30 cellular contexts compared by ENCODE assay signal in genomic region chr2:15731889-15732271, GRCh38.
DNase-seq lines count a peak whose midpoint lies in the region; ATAC-seq, FAIRE-seq and TF ChIP-seq lines count a peak whose summit lies in the region.
"Had no signal": no experiment of that assay in that cellular context is flagged by ENCODE, and none has a peak within 500 bp of the region (broad histone marks: within the 10 kb centered on the region; RNA-seq: fewer than 3 reads in every experiment).

No MANE protein-coding gene starts in this region.

- H3K9me3 ChIP-seq in Caco-2 = no peaks in the 10 kb centered on the region
- H3K9me3 ChIP-seq in astrocyte (ENCODE audit: insufficient read depth, low read depth, low read length) = no peaks in the 10 kb centered on the region
- H3K9me3 ChIP-seq in smooth muscle cell (replicated peaks; ENCODE audit: low read depth) = no peaks in the 10 kb centered on the region
- H3K9me3 ChIP-seq: A549, BE2C, gastroesophageal sphincter, thoracic aorta, vagina had no signal

- peak; percentile 7 for ATAC-seq in GM19395 (IDR thresholded peaks at IDR 0.05; ENCODE audit: unreplicated experiment)
- peak; percentile 1 for ATAC-seq in HG02885 (IDR thresholded peaks at IDR 0.05; ENCODE audit: poor library complexity, unreplicated experiment)
- ATAC-seq: activated CD4-positive, alpha-beta T cell treated with anti-CD3 and anti-CD28 coated beads for 36 hours; gastroesophageal sphincter; left ventricle myocardium superior; right cardiac atrium; stimulated activated naive CD8-positive, alpha-beta T cell treated with anti-CD3 and anti-CD28 coated beads, Interleukin-15, Interleukin-2, amounts not matched to agents 100 U/mL and 50 U/mL, for 24 hours had no signal

- no peak for FAIRE-seq in astrocyte (lab: Jason Lieb, UNC)
- FAIRE-seq: A549, endometrium, GM12891, islet of Langerhans had no signal

- H3K36me3 ChIP-seq in Caco-2 (ENCODE audit: control insufficient read depth, insufficient read depth, low read length) (no peaks in the 10 kb centered on the region), astrocyte (ENCODE audit: insufficient read depth, low read length) (no peaks in the 10 kb centered on the region), smooth muscle cell (ENCODE audit: low read depth) (no peaks in the 10 kb centered on the region)
- H3K36me3 ChIP-seq: BE2C, cardiac muscle cell, gastroesophageal sphincter, thoracic aorta, vagina had no signal

- H3K27ac Mint-ChIP-seq in Caco-2 (ENCODE audit: unreplicated experiment) (peak overlapping the region; percentile 53), astrocyte (ENCODE audit: unreplicated experiment) (peak overlapping the region; percentile 12)
- H3K27ac Mint-ChIP-seq: activated CD4-positive, alpha-beta T cell treated with anti-CD3 and anti-CD28 coated beads for 36 hours; activated T-cell treated with anti-CD3 and anti-CD28 coated beads, Interleukin-2, amount 50 U/mL, for 24 hours; dendritic cell treated with granulocyte-macrophage colony-stimulating factor and Interleukin-4, amounts not matched to agents 40 ng/mL and 50 ng/mL, for 4 days; T-helper 1 cell treated with Interleukin-12 subunit alpha and Interleukin-12 subunit beta and Interleukin-4 antibody, amounts not matched to agents 30 μg/mL and 1 μg/mL, for 36 hours had no signal

- intact Hi-C loops in Caco-2 (cut with micrococcal nuclease; ENCODE audit: unreplicated experiment) = loop anchor here (5.0 kb wide), 1 partner anchor 65 kb away; no protein-coding TSS in a partner anchor

- peaks cover 4% of the 10 kb centered on the region for H3F3A ChIP-seq in smooth muscle cell (ENCODE audit: low read depth)

- POLR2A ChIA-PET in Caco-2 (lab: Charles Lee) = no interaction called here

- H3K36me3 Mint-ChIP-seq in Caco-2 (ENCODE audit: insufficient read depth, unreplicated experiment) (peaks cover 5% of the 10 kb centered on the region), astrocyte (ENCODE audit: low read depth, unreplicated experiment) (no peaks in the 10 kb centered on the region)

- H3K9me3 Mint-ChIP-seq in Caco-2 (ENCODE audit: unreplicated experiment) (no peaks in the 10 kb centered on the region), astrocyte (ENCODE audit: unreplicated experiment) (no peaks in the 10 kb centered on the region)
- H3K9me3 Mint-ChIP-seq: activated T-cell treated with anti-CD3 and anti-CD28 coated beads, Interleukin-2, amount 50 U/mL, for 24 hours; dendritic cell treated with granulocyte-macrophage colony-stimulating factor and Interleukin-4, amounts not matched to agents 40 ng/mL and 50 ng/mL, for 4 days; T-helper 1 cell treated with Interleukin-12 subunit alpha and Interleukin-12 subunit beta and Interleukin-4 antibody, amounts not matched to agents 30 μg/mL and 1 μg/mL, for 36 hours had no signal

- H3K79me2 ChIP-seq in astrocyte (ENCODE audit: insufficient read depth, low read length) = no peaks in the 10 kb centered on the region
- H3K79me2 ChIP-seq in smooth muscle cell (ENCODE audit: low read depth) = no peaks in the 10 kb centered on the region
- H3K79me2 ChIP-seq: parathyroid adenoma had no signal

- H4K20me1 ChIP-seq in astrocyte (ENCODE audit: insufficient read depth, low read length) (no peaks in the 10 kb centered on the region), smooth muscle cell (ENCODE audit: low read depth) (no peaks in the 10 kb centered on the region)

- H2AFZ ChIP-seq in astrocyte (ENCODE audit: low read depth, low read length) (no peak overlapping the region), smooth muscle cell (ENCODE audit: low read depth) (no peak overlapping the region)
- H2AFZ ChIP-seq: parathyroid adenoma had no signal

- H3K27me3 ChIP-seq in Caco-2 (replicated peaks; ENCODE audit: control insufficient read depth, insufficient read depth, low read length) (no peaks in the 10 kb centered on the region), astrocyte (ENCODE audit: insufficient read depth, low read length) (peaks cover 36% of the 10 kb centered on the region), smooth muscle cell (ENCODE audit: low read depth) (no peaks in the 10 kb centered on the region)
- H3K27me3 ChIP-seq: BE2C, cardiac muscle cell, gastroesophageal sphincter, vagina had no signal

- H3K4me3 ChIP-seq in Caco-2 (ENCODE audit: low read depth, low read length) (no peak overlapping the region), astrocyte (ENCODE audit: insufficient read depth, low read depth, low read length) (no peak overlapping the region), smooth muscle cell (no peak overlapping the region)
- H3K4me3 ChIP-seq: A549, cardiac muscle cell, gastroesophageal sphincter, thoracic aorta, vagina had no signal

- WGBS in smooth muscle cell (ENCODE audit: low lambda C conversion rate) = 96% methylated on average over 1 of the region's 1 CpG

- H3K4me1 Mint-ChIP-seq in Caco-2 (ENCODE audit: low read depth, unreplicated experiment) = peaks cover 53% of the 10 kb centered on the region
- peaks cover 60% of the 10 kb centered on the region for H3K4me1 Mint-ChIP-seq in astrocyte (ENCODE audit: low read depth, unreplicated experiment)
- H3K4me1 Mint-ChIP-seq: activated CD4-positive, alpha-beta T cell treated with anti-CD3 and anti-CD28 coated beads for 36 hours had no signal

- H3K4me1 ChIP-seq in Caco-2 (peaks cover 45% of the 10 kb centered on the region), astrocyte (ENCODE audit: insufficient read depth, low read length) (peaks cover 27% of the 10 kb centered on the region), smooth muscle cell (ENCODE audit: low read depth) (peaks cover 21% of the 10 kb centered on the region)

- DNase-seq in Caco-2 (no peak), astrocyte (ENCODE audit: low read depth) (no peak), COR-L47 (lab: John Stamatoyannopoulos, UW) (no peak), hypothalamus (lab: John Stamatoyannopoulos, UW) (no peak), smooth muscle cell (lab: John Stamatoyannopoulos, UW; ENCODE audit: unreplicated experiment) (no peak)
- no peak for DNase-seq in activated CD4-positive, alpha-beta T cell treated with anti-CD3 and anti-CD28 coated beads, Interleukin-2, amount 50 U/mL, for 4 hours
- DNase-seq: activated CD4-positive, alpha-beta T cell treated with anti-CD3 and anti-CD28 coated beads for 36 hours; activated CD8-positive, alpha-beta memory T cell treated with anti-CD3 and anti-CD28 coated beads for 24 hours; activated naive CD4-positive, alpha-beta T cell treated with Interleukin-2 at 50 U/mL for 16 hours; activated T-cell treated with anti-CD3 and anti-CD28 coated beads, Interleukin-2, amount 50 U/mL, for 24 hours; DND-41; Kasumi-1; left ventricle myocardium superior; right cardiac atrium; stimulated activated naive CD8-positive, alpha-beta T cell treated with anti-CD3 and anti-CD28 coated beads, Interleukin-15, Interleukin-2, amounts not matched to agents 100 U/mL and 50 U/mL, for 24 hours had no signal

- TF ChIP-seq CTCF in Caco-2 (IDR thresholded peaks at IDR 0.05; ENCODE audit: insufficient read depth in 1 of 2, low read depth in 1 of 2, low read length in 1 of 2, severe bottlenecking in 1 of 2, unreplicated experiment in 1 of 2) (no peak), astrocyte (IDR thresholded peaks at IDR 0.05; ENCODE audit: insufficient read depth, low read depth, low read length) (no peak), smooth muscle cell (IDR thresholded peaks at IDR 0.05; ENCODE audit: borderline replicate concordance, insufficient read depth, poor library complexity, severe bottlenecking) (no peak)

- CTCF ChIA-PET in Caco-2 (lab: Charles Lee) = interaction anchor here (0.6 kb wide), 1 partner anchor 16 kb away, joined by 3 read pairs; no protein-coding TSS in a partner anchor

- no peak overlapping the region for H3K27ac ChIP-seq in astrocyte (ENCODE audit: low read depth, low read length)
- no peak overlapping the region for H3K27ac ChIP-seq in smooth muscle cell (ENCODE audit: low read depth)
- H3K27ac ChIP-seq: cardiac muscle cell, gastroesophageal sphincter, HL-60, parathyroid adenoma, thoracic aorta, vagina had no signal

- no peak overlapping the region for H3K9ac ChIP-seq in astrocyte (ENCODE audit: low read length)
- H3K9ac ChIP-seq in smooth muscle cell (ENCODE audit: low read depth) = no peak overlapping the region
- H3K9ac ChIP-seq: parathyroid adenoma had no signal

- BruUV-seq in Caco-2 (replicated peaks; lab: Mats Ljungman, UMichigan) = no TSS peak

- H3K4me3 Mint-ChIP-seq in Caco-2 (ENCODE audit: unreplicated experiment) (no peak overlapping the region), astrocyte (ENCODE audit: unreplicated experiment) (no peak overlapping the region)
- H3K4me3 Mint-ChIP-seq: activated CD4-positive, alpha-beta T cell treated with anti-CD3 and anti-CD28 coated beads for 36 hours; activated T-cell treated with anti-CD3 and anti-CD28 coated beads, Interleukin-2, amount 50 U/mL, for 24 hours; dendritic cell treated with granulocyte-macrophage colony-stimulating factor and Interleukin-4, amounts not matched to agents 40 ng/mL and 50 ng/mL, for 4 days; T-helper 1 cell treated with Interleukin-12 subunit alpha and Interleukin-12 subunit beta and Interleukin-4 antibody, amounts not matched to agents 30 μg/mL and 1 μg/mL, for 36 hours had no signal

- H3K4me2 ChIP-seq in astrocyte (ENCODE audit: low read length) = no peak overlapping the region
- no peak overlapping the region for H3K4me2 ChIP-seq in smooth muscle cell

- no peaks in the 10 kb centered on the region for H3K27me3 Mint-ChIP-seq in Caco-2 (ENCODE audit: insufficient read depth, unreplicated experiment)
- H3K27me3 Mint-ChIP-seq in astrocyte (ENCODE audit: low read depth, unreplicated experiment) = peaks cover 4% of the 10 kb centered on the region
- H3K27me3 Mint-ChIP-seq: activated T-cell treated with anti-CD3 and anti-CD28 coated beads, Interleukin-2, amount 50 U/mL, for 24 hours had no signal
